10 cellular contexts compared by ENCODE assay signal in genomic region chr16:57373117-57373947, GRCh38. TPM values are rescaled to one million over a fixed set of nuclear protein-coding genes. Genes with fewer than 3 reads are reported as not detected.
DNase-seq lines count a peak whose midpoint lies in the region; ATAC-seq, FAIRE-seq and TF ChIP-seq lines count a peak whose summit lies in the region.
"Had no signal": no experiment of that assay in that cellular context is flagged by ENCODE, and none has a peak within 500 bp of the region (broad histone marks: within the 10 kb centered on the region; RNA-seq: fewer than 3 reads in every experiment).

No MANE protein-coding gene starts in this region.

- DNase-seq in dorsolateral prefrontal cortex (no peak), mesenchymal stem cell (no peak), HTR-8/SVneo (ENCODE audit: insufficient read length, low spot score) (no peak)
- no peak for DNase-seq in effector memory CD4-positive, alpha-beta T cell
- DNase-seq in activated naive CD4-positive, alpha-beta T cell treated with anti-CD3 and anti-CD28 coated beads, Interleukin-2, amount 50 U/mL, for 16 hours, result no peak
- DNase-seq: activated CD4-positive, alpha-beta T cell treated with anti-CD3 and anti-CD28 coated beads for 1 hour; DMS153 had no signal

- H3K4me1 ChIP-seq in HEK293 (ENCODE audit: control insufficient read depth, insufficient read depth, low read length) (peaks cover 15% of the 10 kb centered on the region), mesenchymal stem cell (ENCODE audit: control insufficient read depth, insufficient read depth, low read depth, low read length) (peaks cover 24% of the 10 kb centered on the region)
- H3K4me1 ChIP-seq in effector memory CD4-positive, alpha-beta T cell (ENCODE audit: control insufficient read depth, insufficient read depth, low read length, poor library complexity, severe bottlenecking), result no peaks in the 10 kb centered on the region

- no peaks in the 10 kb centered on the region for H3K27me3 ChIP-seq in dorsolateral prefrontal cortex
- peaks cover 0 to 55% of the 10 kb centered on the region in 2 experiments for H3K27me3 ChIP-seq in mesenchymal stem cell (ENCODE audit: control insufficient read depth in 1 of 2, insufficient read depth in 1 of 2, low read length in 2 of 2)
- H3K27me3 ChIP-seq in effector memory CD4-positive, alpha-beta T cell (replicated peaks; ENCODE audit: control insufficient read depth, insufficient read depth, low read length, poor library complexity, severe bottlenecking), result no peaks in the 10 kb centered on the region

- peak overlapping the region; percentile 64 for H3K4me2 ChIP-seq in mesenchymal stem cell (ENCODE audit: low read length, poor library complexity, severe bottlenecking)

- no peak overlapping the region for H3K27ac ChIP-seq in HEK293 (ENCODE audit: extremely low read depth, low read depth, low read length)
- H3K27ac ChIP-seq in dorsolateral prefrontal cortex, result peak overlapping the region in 58 of 59 donors; percentile 61 to 97 (median 90)
- H3K27ac ChIP-seq in mesenchymal stem cell (ENCODE audit: low read length, poor library complexity, severe bottlenecking), result peak overlapping the region; percentile 82
- H3K27ac ChIP-seq in temporal lobe (ENCODE audit: low read depth, low read length), result peak overlapping the region; percentile 89
- H3K27ac ChIP-seq in effector memory CD4-positive, alpha-beta T cell (ENCODE audit: insufficient read depth, low read length, poor library complexity, severe bottlenecking), result no peak overlapping the region

- H3K23ac ChIP-seq in mesenchymal stem cell (ENCODE audit: low read length in 2 of 2), result no peak overlapping the region

- H3K9me3 ChIP-seq in HEK293 (ENCODE audit: control insufficient read depth, insufficient read depth, low read depth, low read length) (no peaks in the 10 kb centered on the region), mesenchymal stem cell (ENCODE audit: control insufficient read depth, low read length) (no peaks in the 10 kb centered on the region)
- no peaks in the 10 kb centered on the region for H3K9me3 ChIP-seq in effector memory CD4-positive, alpha-beta T cell (ENCODE audit: control insufficient read depth, low read length)

- H3K9ac ChIP-seq in mesenchymal stem cell (ENCODE audit: low read length), result no peak overlapping the region

- peak overlapping the region; percentile 76 for H2BK5ac ChIP-seq in mesenchymal stem cell (ENCODE audit: low read depth, low read length, poor library complexity, severe bottlenecking)

- no peak overlapping the region for H3K18ac ChIP-seq in mesenchymal stem cell (ENCODE audit: low read depth in 1 of 2, low read length in 2 of 2)

- H4K8ac ChIP-seq in mesenchymal stem cell (ENCODE audit: low read length), result no peak overlapping the region

- CTCF ChIA-PET in HEK293 (lab: Yijun Ruan, JAX), result interaction anchor here (0.6 to 0.8 kb wide), 2 partner anchors 45 to 51 kb away, joined by 3 to 5 read pairs; no protein-coding TSS in a partner anchor

- intact Hi-C loops in dorsolateral prefrontal cortex (cut with DNase I), result loop anchor here in 1 of 2 donors (5.0 kb wide), 1 partner anchor 71 kb away; no protein-coding TSS in a partner anchor

- no peak overlapping the region for H2BK120ac ChIP-seq in mesenchymal stem cell (ENCODE audit: low read depth, low read length)

- no peak overlapping the region for H4K91ac ChIP-seq in mesenchymal stem cell (ENCODE audit: low read length)

- 46% methylated on average over 7 of the region's 9 CpGs for WGBS in mesenchymal stem cell

- FAIRE-seq in HTR-8/SVneo (lab: Jason Lieb, UNC), result no peak

- POLR2A ChIA-PET in HEK293 (lab: Yijun Ruan, JAX), result no interaction called here

- no peak for ATAC-seq in GM19455 (IDR thresholded peaks at IDR 0.05; ENCODE audit: unreplicated experiment)

- no peak overlapping the region for H2AFZ ChIP-seq in mesenchymal stem cell (ENCODE audit: low read depth, low read length)

- peak overlapping the region; percentile 82 for H2AK5ac ChIP-seq in mesenchymal stem cell (ENCODE audit: low read length, severe bottlenecking)

- TF ChIP-seq CTCF in HEK293 (tag by site-specific recombination; IDR thresholded peaks at IDR 0.05) (no peak), dorsolateral prefrontal cortex (IDR thresholded peaks at IDR 0.05 in 54 of 56, conservative IDR thresholded peaks at IDR 0.05 in 2 of 56; ENCODE audit: low read depth in 1 of 56, partially characterized antibody in 56 of 56) (no peak)

- no peak overlapping the region for H3K4ac ChIP-seq in mesenchymal stem cell (ENCODE audit: low read depth in 1 of 2, low read length in 2 of 2)

- no peak overlapping the region for H2BK12ac ChIP-seq in mesenchymal stem cell (ENCODE audit: low read length in 2 of 2)

- no peak overlapping the region for H2BK15ac ChIP-seq in mesenchymal stem cell (ENCODE audit: low read depth, poor library complexity, severe bottlenecking)

- H3K36me3 ChIP-seq in HEK293 (ENCODE audit: control insufficient read depth in 2 of 2, insufficient read depth in 1 of 2, low read length in 2 of 2), result no peaks in the 10 kb centered on the region
- H3K36me3 ChIP-seq in mesenchymal stem cell (ENCODE audit: control insufficient read depth in 1 of 2, insufficient read depth in 2 of 2, low read depth in 1 of 2, low read length in 2 of 2), result peaks cover 0 to 7% of the 10 kb centered on the region in 2 experiments
- H3K36me3 ChIP-seq in effector memory CD4-positive, alpha-beta T cell (ENCODE audit: control insufficient read depth, insufficient read depth, low read length), result no peaks in the 10 kb centered on the region

- no peak overlapping the region for H3K14ac ChIP-seq in mesenchymal stem cell (ENCODE audit: low read length in 2 of 2)

- H3K4me3 ChIP-seq in HEK293 (ENCODE audit: low read depth, low read length), result no peak overlapping the region
- peak overlapping the region; percentile 27 to 83 (median 68) for H3K4me3 ChIP-seq in dorsolateral prefrontal cortex
- H3K4me3 ChIP-seq in mesenchymal stem cell (ENCODE audit: insufficient read depth in 1 of 2, low read depth in 1 of 2, low read length in 2 of 2), result peak overlapping the region in 1 of 2 experiments; percentile 58
- no peak overlapping the region for H3K4me3 ChIP-seq in effector memory CD4-positive, alpha-beta T cell (ENCODE audit: insufficient read depth, low read depth, low read length, poor library complexity, severe bottlenecking)

- H3K79me1 ChIP-seq in mesenchymal stem cell (replicated peaks; ENCODE audit: low read length, poor library complexity, severe bottlenecking), result peaks cover 14% of the 10 kb centered on the region

TF ChIP-seq in HEK293, 187 proteins besides CTCF, POLR2A, EP300 and RAD21:
- no peak for TF ChIP-seq ZNF530 (tag by site-specific recombination; IDR thresholded peaks at IDR 0.05; ENCODE audit: low read depth)
- 0 out of 2 replicates have a peak, but pooled peaks have one; percentile 9 for TF ChIP-seq ZFHX2 (tag by site-specific recombination; conservative IDR thresholded peaks at IDR 0.05)
- peak; percentile 60 for TF ChIP-seq ZNF768 (tag by site-specific recombination; IDR thresholded peaks at IDR 0.05)
- TF ChIP-seq EGR2 (tag by site-specific recombination; IDR thresholded peaks at IDR 0.05; ENCODE audit: low read depth), result peak; percentile 38; the same call in 1 of the 2 replicates
TF ChIP-seq in HEK293: peak in this region for 3.

RNA-seq across cellular contexts. Expression of gene CX3CL1, which starts 1.0 kb away (rescaled TPM):
- 100 to 1,000 TPM in 3 of 120 experiments, 10 to 100 TPM in 117; 32.3 to 105 (median 74.3) TPM for total RNA-seq in dorsolateral prefrontal cortex
- 1.5 TPM for polyA plus RNA-seq in mesenchymal stem cell (2013, experiment 1 of 2)
- polyA plus RNA-seq in mesenchymal stem cell (2013, experiment 2 of 2), result 1.5 TPM
- 4.4 TPM for total RNA-seq in temporal lobe

RNA-seq across cellular contexts. Expression of gene CCL22, which starts 14.7 kb away (rescaled TPM):
- total RNA-seq in dorsolateral prefrontal cortex (under 1 TPM in 23 of 120 experiments, not detected in 97; 0.15 to 0.56 (median 0.19) TPM), temporal lobe (not detected)
- not detected for polyA plus RNA-seq in mesenchymal stem cell (2013, experiment 1 of 2)
- polyA plus RNA-seq in mesenchymal stem cell (2013, experiment 2 of 2), result not detected

RNA-seq across cellular contexts. Expression of gene CCL17, which starts 31.2 kb away (rescaled TPM):
- total RNA-seq in dorsolateral prefrontal cortex, result 1 to 10 TPM in 1 of 120 experiments, under 1 TPM in 1, not detected in 118; 0.93 to 1.5 TPM
- not detected for polyA plus RNA-seq in mesenchymal stem cell (2013, experiment 1 of 2)
- polyA plus RNA-seq in mesenchymal stem cell (2013, experiment 2 of 2), result not detected
- total RNA-seq in temporal lobe, result not detected

Comparison
In these comparisons a context has a peak if more than half of its experiments do, and no peak if none do; other contexts are left out.
1. H3K27ac ChIP-seq: peak in dorsolateral prefrontal cortex (58 of 59), mesenchymal stem cell (single experiment) and temporal lobe (single experiment); none in HEK293 (single experiment) and effector memory CD4-positive, alpha-beta T cell (single experiment).
2. H3K4me3 ChIP-seq: peak in dorsolateral prefrontal cortex (59 of 59); none in HEK293 (single experiment) and effector memory CD4-positive, alpha-beta T cell (single experiment).